In the genomic region with DNA sequence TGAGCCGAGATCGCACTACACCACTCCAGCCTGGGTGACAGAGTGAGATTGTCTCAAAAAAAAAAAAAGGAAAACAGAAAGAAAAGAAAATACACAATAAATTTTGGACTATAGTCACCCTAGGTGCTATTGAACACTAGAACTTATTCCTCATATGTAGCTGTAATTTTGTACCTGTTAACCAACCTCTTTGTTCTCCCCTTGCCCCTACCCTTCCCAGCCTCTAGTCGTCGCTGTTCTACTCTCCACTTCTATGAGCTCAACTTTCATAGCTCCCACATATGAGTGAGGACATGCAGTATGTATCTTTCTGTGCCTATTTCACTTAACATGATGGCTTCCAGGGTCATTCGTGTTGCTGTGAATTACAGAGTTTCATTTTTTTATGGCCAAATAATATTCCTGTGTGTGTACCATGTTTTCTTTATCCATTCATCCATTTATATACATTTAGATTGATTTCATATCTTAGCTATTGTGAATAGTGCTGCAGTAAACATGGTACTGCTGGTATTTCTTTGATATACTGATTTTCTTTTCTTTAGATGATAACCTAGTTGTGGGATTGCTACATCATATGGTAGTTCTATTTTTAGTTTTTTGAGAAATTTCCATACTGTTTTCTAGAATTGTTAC, we compare ENCODE assay signal across 9 cellular contexts. TPM values are rescaled to one million over a fixed set of nuclear protein-coding genes. Genes with fewer than 3 reads are reported as not detected.
DNase-seq lines count a peak whose midpoint lies in the region; ATAC-seq and TF ChIP-seq lines count a peak whose summit lies in the region.
"Had no signal": no experiment of that assay in that cellular context is flagged by ENCODE, and none has a peak within 500 bp of the region (broad histone marks: within the 10 kb centered on the region; RNA-seq: fewer than 3 reads in every experiment).

No MANE protein-coding gene starts in this region.

- H3K4me3 Mint-ChIP-seq in nephron progenitor cell, result no peak overlapping the region
- H3K4me3 Mint-ChIP-seq: CD8-positive, alpha-beta memory T cell had no signal

- TF ChIP-seq CTCF in nephron progenitor cell (IDR thresholded peaks at IDR 0.05), result peak; percentile 88

- H3K27ac ChIP-seq in epithelial cell of prostate, result no peak overlapping the region

- H3K4me1 Mint-ChIP-seq in nephron progenitor cell, result no peaks in the 10 kb centered on the region
- H3K4me1 Mint-ChIP-seq: CD8-positive, alpha-beta memory T cell had no signal

- H3K9me3 Mint-ChIP-seq in nephron progenitor cell, result peaks cover 23% of the 10 kb centered on the region

- DNase-seq in NCI-H187 treated with DMSO at 0.1 percent for 48 hours (lab: John Stamatoyannopoulos, UW), result peak; percentile 10
- no peak for DNase-seq in NCI-H187 (lab: John Stamatoyannopoulos, UW)
- peak; percentile 59 for DNase-seq in LHCN-M2 (ENCODE audit: low read depth)
- DNase-seq in SW480 (ENCODE audit: low spot score), result peak; percentile 55
- DNase-seq in epithelial cell of prostate (ENCODE audit: low read depth, low spot score), result peak; percentile 8
- DNase-seq in nephron progenitor cell, result peak; percentile 32
- no peak for DNase-seq in SW 1271 (lab: John Stamatoyannopoulos, UW)

- no peaks in the 10 kb centered on the region for H3K27me3 Mint-ChIP-seq in nephron progenitor cell (ENCODE audit: low read depth, poor library complexity)
- H3K27me3 Mint-ChIP-seq: CD8-positive, alpha-beta memory T cell had no signal

- no peak overlapping the region for H3K27ac Mint-ChIP-seq in nephron progenitor cell

- H3K36me3 Mint-ChIP-seq in nephron progenitor cell (ENCODE audit: low read depth), result peaks cover 81% of the 10 kb centered on the region

- ATAC-seq in HG03469 (IDR thresholded peaks at IDR 0.05; ENCODE audit: unreplicated experiment), result no peak

RNA-seq across cellular contexts. Expression of a gene that starts 28.3 kb away (rescaled TPM):
- 36.4 and 41.8 TPM in 2 replicates for total RNA-seq in LHCN-M2 (2014; rRNA removed)
- polyA plus RNA-seq in LHCN-M2 (2012), result 52.2 TPM

Comparison
In these comparisons a context has a peak if more than half of its experiments do, and no peak if none do; other contexts are left out.
1. DNase-seq: peak in NCI-H187 treated with DMSO at 0.1 percent for 48 hours (single experiment), LHCN-M2 (single experiment), SW480 (single experiment), epithelial cell of prostate (single experiment) and nephron progenitor cell (single experiment); none in NCI-H187 (0 of 2) and SW 1271 (0 of 2).